Comparison of ENCODE assay signal across 10 cellular contexts in the genomic region with DNA sequence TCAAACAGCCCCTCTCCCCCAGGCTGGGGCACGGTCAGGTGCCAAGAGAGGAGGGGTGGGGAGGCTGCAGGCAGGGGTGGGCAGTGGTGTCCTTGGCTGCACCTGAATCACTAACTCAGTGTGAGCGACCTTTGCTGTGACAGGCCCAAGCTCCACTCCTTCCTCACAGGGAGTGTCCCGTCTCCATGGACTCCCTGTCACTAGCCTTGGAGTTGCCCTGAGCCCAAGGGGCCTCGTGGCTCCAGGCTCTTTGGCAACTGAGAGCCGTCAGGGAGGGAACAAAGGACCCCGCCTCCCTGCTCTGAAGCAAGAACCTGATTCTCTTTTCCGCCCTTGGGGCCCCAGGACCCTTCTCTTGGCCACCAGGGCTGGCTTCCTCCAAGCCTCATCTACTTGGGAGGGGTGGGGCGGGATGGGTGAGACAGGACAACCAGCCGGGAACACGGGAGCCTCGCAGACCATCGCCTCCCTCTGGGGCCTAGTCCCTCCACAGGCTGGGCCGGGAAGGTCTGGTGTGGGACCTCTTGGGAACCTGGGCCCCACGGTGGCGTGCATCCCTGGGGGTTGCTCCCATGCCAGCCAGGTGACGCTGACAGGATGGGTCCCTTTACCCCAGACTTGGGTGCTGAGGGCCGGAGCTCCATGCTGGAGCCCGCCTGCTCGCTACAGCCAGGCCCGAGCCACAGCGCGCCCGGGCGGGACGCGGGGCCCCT. TPM values are rescaled to one million over a fixed set of nuclear protein-coding genes. Genes with fewer than 3 reads are reported as not detected.
DNase-seq lines count a peak whose midpoint lies in the region; ATAC-seq and TF ChIP-seq lines count a peak whose summit lies in the region.
"Had no signal": no experiment of that assay in that cellular context is flagged by ENCODE, and none has a peak within 500 bp of the region (broad histone marks: within the 10 kb centered on the region; RNA-seq: fewer than 3 reads in every experiment).

No MANE protein-coding gene starts in this region.

- no peaks in the 10 kb centered on the region for H3K9me3 Mint-ChIP-seq in WTC11
- H3K9me3 Mint-ChIP-seq: stimulated activated memory B cell treated with anti-CD40 and anti-IgM and Interleukin-4, amounts not matched to agents 10 μg/mL and 1 μg/mL and 100 μg/mL, for 72 hours had no signal

- TF ChIP-seq RAD21 in SK-N-SH (IDR thresholded peaks at IDR 0.05; ENCODE audit: low read length) = no peak

- H3K27me3 ChIP-seq in SK-N-SH (ENCODE audit: insufficient read depth) (no peaks in the 10 kb centered on the region), lower lobe of right lung (ENCODE audit: low read depth) (no peaks in the 10 kb centered on the region), thymus (ENCODE audit: control insufficient read depth, insufficient read depth) (peaks cover 17% of the 10 kb centered on the region)

- ATAC-seq in SK-N-SH treated with all-trans-retinoic acid at 6 μM for 48 hours = no peak
- peak; percentile 6 for ATAC-seq in WTC11
- no peak for ATAC-seq in lower lobe of right lung

- no peaks in the 10 kb centered on the region for H3K27me3 Mint-ChIP-seq in WTC11 (ENCODE audit: low read depth)

- H3K27ac ChIP-seq in SK-N-SH (ENCODE audit: low read depth in 2 of 2, low read length in 1 of 2) (no peak overlapping the region), lower lobe of right lung (peak overlapping the region; percentile 69), thymus (ENCODE audit: low read depth) (no peak overlapping the region)

- no peak for TF ChIP-seq EP300 in SK-N-SH (IDR thresholded peaks at IDR 0.05; ENCODE audit: borderline replicate concordance in 1 of 2, low read depth in 1 of 2, low read length in 1 of 2)

- no peaks in the 10 kb centered on the region for H3K36me3 Mint-ChIP-seq in WTC11

- intact Hi-C loops in lower lobe of right lung (cut with DNase I) = no loop called here

- H3K79me2 ChIP-seq in SK-N-SH (ENCODE audit: insufficient read depth) = no peaks in the 10 kb centered on the region

- no peak overlapping the region for H3K4me3 Mint-ChIP-seq in WTC11

- WGBS in SK-N-SH (ENCODE audit: low lambda C conversion rate) = 87% methylated on average over 21 of the region's 26 CpGs
- WGBS in thymus = 60% methylated on average over 26 of the region's 26 CpGs

- peaks cover 11% of the 10 kb centered on the region; the same call in 1 of the 2 replicates for H4K20me1 ChIP-seq in SK-N-SH (ENCODE audit: insufficient read depth)

- no peak overlapping the region for H3K27ac Mint-ChIP-seq in WTC11
- H3K27ac Mint-ChIP-seq: stimulated activated memory B cell treated with anti-CD40 and anti-IgM and Interleukin-4, amounts not matched to agents 10 μg/mL and 1 μg/mL and 100 μg/mL, for 72 hours had no signal

- no peak overlapping the region for H3K9ac ChIP-seq in SK-N-SH

- peaks cover 0 to 35% of the 10 kb centered on the region in 2 experiments; a peak in 2 of 4 replicates for H3K4me1 ChIP-seq in SK-N-SH (ENCODE audit: control insufficient read depth in 1 of 2, insufficient read depth in 2 of 2, low read depth in 1 of 2, low read length in 1 of 2)
- H3K4me1 ChIP-seq in lower lobe of right lung = peaks cover 15% of the 10 kb centered on the region
- no peaks in the 10 kb centered on the region for H3K4me1 ChIP-seq in thymus (ENCODE audit: control insufficient read depth, insufficient read depth, low read length)

- CTCF ChIA-PET in SK-N-SH (lab: Yijun Ruan, JAX) = interaction anchor here (0.6 to 3.8 kb wide), 22 partner anchors 11 to 695 kb away, joined by 3 to 23 read pairs (median 5); partner anchors contain the start of genes INF2 and SIVA1
- CTCF ChIA-PET in WTC11 (lab: Charles Lee) = interaction anchor here (0.6 to 1.9 kb wide), 7 partner anchors 14 to 1422 kb away, joined by 3 to 8 read pairs (median 4); partner anchors contain the start of gene SIVA1

- TF ChIP-seq CTCF in SK-N-SH (IDR thresholded peaks at IDR 0.05) (no peak), WTC11 (IDR thresholded peaks at IDR 0.05) (no peak), lower lobe of right lung (IDR thresholded peaks at IDR 0.05) (no peak)

- H3F3A ChIP-seq in SK-N-SH (replicated peaks; ENCODE audit: insufficient read depth) = no peaks in the 10 kb centered on the region

- H2AFZ ChIP-seq in SK-N-SH (ENCODE audit: low read depth) = no peak overlapping the region

- H3K9me2 ChIP-seq in SK-N-SH = no peaks in the 10 kb centered on the region

- H3K4me3 ChIP-seq in SK-N-SH (ENCODE audit: low read depth in 2 of 2, low read length in 1 of 2) = peak overlapping the region in 1 of 2 experiments; percentile 69; a peak in 2 of 4 replicates
- H3K4me3 ChIP-seq in lower lobe of right lung = peak overlapping the region; percentile 84
- peak overlapping the region; percentile 60 for H3K4me3 ChIP-seq in thymus (ENCODE audit: low read length)

- no peaks in the 10 kb centered on the region for H3K9me3 ChIP-seq in SK-N-SH
- no peaks in the 10 kb centered on the region for H3K9me3 ChIP-seq in lower lobe of right lung
- no peaks in the 10 kb centered on the region for H3K9me3 ChIP-seq in thymus (ENCODE audit: control insufficient read depth)

- peaks cover 5% of the 10 kb centered on the region for H3K4me1 Mint-ChIP-seq in WTC11

- H3K4me2 ChIP-seq in SK-N-SH = peak overlapping the region; percentile 81

- no peak for DNase-seq in SK-N-SH
- DNase-seq in WTC11 (ENCODE audit: low spot score) = peak; percentile 39
- DNase-seq in lower lobe of right lung = no peak
- DNase-seq in activated CD4-positive, alpha-beta T cell treated with anti-CD3 and anti-CD28 coated beads for 48 hours = no peak
- DNase-seq in NCI-H1694 (lab: John Stamatoyannopoulos, UW) = no peak
- no peak for DNase-seq in GM19240 (ENCODE audit: insufficient read length, low spot score)
- DNase-seq: NCI-H510A had no signal

- POLR2A ChIA-PET in SK-N-SH (lab: Yijun Ruan, JAX) (no interaction called here), WTC11 (lab: Charles Lee) (no interaction called here)

- peaks cover 4 to 5% of the 10 kb centered on the region in 2 experiments for H3K36me3 ChIP-seq in SK-N-SH (replicated peaks in 1 of 2; ENCODE audit: control insufficient read depth in 1 of 2, insufficient read depth in 2 of 2, low read length in 1 of 2)
- peaks cover 24% of the 10 kb centered on the region for H3K36me3 ChIP-seq in lower lobe of right lung
- peaks cover 16% of the 10 kb centered on the region for H3K36me3 ChIP-seq in thymus (ENCODE audit: control insufficient read depth, insufficient read depth)

TF ChIP-seq in SK-N-SH, 30 proteins besides CTCF, POLR2A, EP300 and RAD21:
- TF ChIP-seq SMC3 (IDR thresholded peaks at IDR 0.05; ENCODE audit: low read depth, low read length) (no peak), TAF1 (IDR thresholded peaks at IDR 0.05; ENCODE audit: borderline replicate concordance, low read depth, low read length) (no peak)

TF ChIP-seq in SK-N-SH treated with all-trans-retinoic acid at 6 μM for 48 hours, 23 proteins besides CTCF, POLR2A, EP300 and RAD21:
- TF ChIP-seq TOX (CRISPR knock-in tag; IDR thresholded peaks at IDR 0.05; ENCODE audit: borderline replicate concordance) (no peak), OSR1 (CRISPR knock-in tag; IDR thresholded peaks at IDR 0.05) (no peak), PATZ1 (CRISPR knock-in tag; IDR thresholded peaks at IDR 0.05; ENCODE audit: borderline replicate concordance) (no peak)
TF ChIP-seq in SK-N-SH treated with all-trans-retinoic acid at 6 μM for 48 hours: peak in this region for 0.

TF ChIP-seq in WTC11, 78 proteins besides CTCF, POLR2A, EP300 and RAD21 (continues in another document):
- TF ChIP-seq, protein P1, sequence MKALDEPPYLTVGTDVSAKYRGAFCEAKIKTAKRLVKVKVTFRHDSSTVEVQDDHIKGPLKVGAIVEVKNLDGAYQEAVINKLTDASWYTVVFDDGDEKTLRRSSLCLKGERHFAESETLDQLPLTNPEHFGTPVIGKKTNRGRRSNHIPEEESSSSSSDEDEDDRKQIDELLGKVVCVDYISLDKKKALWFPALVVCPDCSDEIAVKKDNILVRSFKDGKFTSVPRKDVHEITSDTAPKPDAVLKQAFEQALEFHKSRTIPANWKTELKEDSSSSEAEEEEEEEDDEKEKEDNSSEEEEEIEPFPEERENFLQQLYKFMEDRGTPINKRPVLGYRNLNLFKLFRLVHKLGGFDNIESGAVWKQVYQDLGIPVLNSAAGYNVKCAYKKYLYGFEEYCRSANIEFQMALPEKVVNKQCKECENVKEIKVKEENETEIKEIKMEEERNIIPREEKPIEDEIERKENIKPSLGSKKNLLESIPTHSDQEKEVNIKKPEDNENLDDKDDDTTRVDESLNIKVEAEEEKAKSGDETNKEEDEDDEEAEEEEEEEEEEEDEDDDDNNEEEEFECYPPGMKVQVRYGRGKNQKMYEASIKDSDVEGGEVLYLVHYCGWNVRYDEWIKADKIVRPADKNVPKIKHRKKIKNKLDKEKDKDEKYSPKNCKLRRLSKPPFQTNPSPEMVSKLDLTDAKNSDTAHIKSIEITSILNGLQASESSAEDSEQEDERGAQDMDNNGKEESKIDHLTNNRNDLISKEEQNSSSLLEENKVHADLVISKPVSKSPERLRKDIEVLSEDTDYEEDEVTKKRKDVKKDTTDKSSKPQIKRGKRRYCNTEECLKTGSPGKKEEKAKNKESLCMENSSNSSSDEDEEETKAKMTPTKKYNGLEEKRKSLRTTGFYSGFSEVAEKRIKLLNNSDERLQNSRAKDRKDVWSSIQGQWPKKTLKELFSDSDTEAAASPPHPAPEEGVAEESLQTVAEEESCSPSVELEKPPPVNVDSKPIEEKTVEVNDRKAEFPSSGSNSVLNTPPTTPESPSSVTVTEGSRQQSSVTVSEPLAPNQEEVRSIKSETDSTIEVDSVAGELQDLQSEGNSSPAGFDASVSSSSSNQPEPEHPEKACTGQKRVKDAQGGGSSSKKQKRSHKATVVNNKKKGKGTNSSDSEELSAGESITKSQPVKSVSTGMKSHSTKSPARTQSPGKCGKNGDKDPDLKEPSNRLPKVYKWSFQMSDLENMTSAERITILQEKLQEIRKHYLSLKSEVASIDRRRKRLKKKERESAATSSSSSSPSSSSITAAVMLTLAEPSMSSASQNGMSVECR (CRISPR knock-in tag; IDR thresholded peaks at IDR 0.05; ENCODE audit: borderline replicate concordance) = no peak
- TF ChIP-seq FOXP1 (CRISPR knock-in tag; IDR thresholded peaks at IDR 0.05; ENCODE audit: borderline replicate concordance) = peak; percentile 34; the same call in 1 of the 2 replicates

RNA-seq across cellular contexts. Expression of gene ADSS1, which starts 0.9 kb away (rescaled TPM):
- polyA plus RNA-seq in SK-N-SH (2012; rRNA removed) = 11.8 and 14.3 TPM in 2 replicates
- 11.0 and 11.2 TPM in 2 replicates for polyA plus RNA-seq in SK-N-SH (2012; cell fraction: cytosol; rRNA removed)
- 44.6 and 48.8 TPM in 2 replicates for polyA plus RNA-seq in SK-N-SH (2012; cell fraction: nucleus; rRNA removed)
- total RNA-seq in WTC11 (2021) = 10.0 to 13.3 TPM (median 12.0 TPM) in 3 replicates
- 5.1 TPM for total RNA-seq in lower lobe of right lung
- polyA plus RNA-seq in thymus = 4.0 TPM

RNA-seq across cellular contexts. Expression of gene SIVA1, which starts 29.9 kb away (rescaled TPM):
- 122 and 137 TPM in 2 replicates for polyA plus RNA-seq in SK-N-SH (2012; rRNA removed)
- polyA plus RNA-seq in SK-N-SH (2012; cell fraction: cytosol; rRNA removed) = 57.2 and 97.8 TPM in 2 replicates
- polyA plus RNA-seq in SK-N-SH (2012; cell fraction: nucleus; rRNA removed) = 109 and 142 TPM in 2 replicates
- 113 to 128 TPM (median 124 TPM) in 3 replicates for total RNA-seq in WTC11 (2021)
- total RNA-seq in lower lobe of right lung = 66.3 TPM
- 143 TPM for polyA plus RNA-seq in thymus

RNA-seq across cellular contexts. Expression of gene INF2, which starts 33.7 kb away (rescaled TPM):
- 20.1 and 32.5 TPM in 2 replicates for polyA plus RNA-seq in SK-N-SH (2012; rRNA removed)
- 15.4 and 20.2 TPM in 2 replicates for polyA plus RNA-seq in SK-N-SH (2012; cell fraction: cytosol; rRNA removed)
- 97.9 and 115 TPM in 2 replicates for polyA plus RNA-seq in SK-N-SH (2012; cell fraction: nucleus; rRNA removed)
- total RNA-seq in WTC11 (2021) = 69.0 to 82.4 TPM (median 72.4 TPM) in 3 replicates
- total RNA-seq in lower lobe of right lung = 116 TPM
- 57.9 TPM for polyA plus RNA-seq in thymus
